21 cellular contexts compared by ENCODE assay signal in the genomic region with DNA sequence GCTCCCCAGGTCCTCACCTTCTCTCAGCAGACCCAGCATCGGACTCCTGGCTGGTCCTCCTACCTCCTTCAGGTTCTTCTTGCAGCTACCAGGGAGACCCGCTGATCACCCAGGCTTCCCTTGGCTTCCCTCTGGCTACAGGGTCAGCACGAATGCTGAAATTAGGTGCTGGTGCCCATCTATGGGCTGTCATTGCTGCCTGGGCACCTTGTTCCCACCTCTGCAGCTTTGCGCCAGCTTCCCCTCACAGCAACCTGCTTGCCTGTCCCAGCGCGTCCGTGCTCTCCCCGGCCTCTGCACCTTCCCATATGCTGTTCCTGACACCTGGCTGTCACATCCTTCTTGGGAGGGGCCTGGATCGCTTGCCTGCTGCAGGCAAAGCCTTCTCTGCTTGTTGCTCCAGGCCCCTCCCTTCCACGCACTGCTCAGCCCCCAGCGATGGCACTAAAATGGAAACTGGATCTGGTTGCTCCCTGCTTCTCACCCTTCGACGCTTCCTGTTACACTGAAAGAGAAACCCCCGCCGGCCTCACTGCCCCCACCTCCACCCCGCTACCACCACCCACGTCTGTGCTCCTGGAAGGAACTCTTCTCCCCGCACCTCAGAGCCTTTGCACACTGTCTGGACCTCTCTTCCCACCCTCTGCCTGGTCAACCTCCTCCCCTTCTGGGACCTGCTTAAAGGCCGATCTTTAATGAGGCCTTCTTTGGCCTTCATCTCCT. TPM values are rescaled to one million over a fixed set of nuclear protein-coding genes. Genes with fewer than 3 reads are reported as not detected.
DNase-seq lines count a peak whose midpoint lies in the region; TF ChIP-seq lines count a peak whose summit lies in the region.
"Had no signal": no experiment of that assay in that cellular context is flagged by ENCODE, and none has a peak within 500 bp of the region (broad histone marks: within the 10 kb centered on the region; RNA-seq: fewer than 3 reads in every experiment).

No MANE protein-coding gene starts in this region.

- H3K27ac Mint-ChIP-seq in T-helper 1 cell treated with Interleukin-12 subunit alpha and Interleukin-12 subunit beta and Interleukin-4 antibody, amounts not matched to agents 30 μg/mL and 1 μg/mL, for 36 hours = peak overlapping the region; percentile 23
- H3K27ac Mint-ChIP-seq: activated CD4-positive, alpha-beta T cell treated with anti-CD3 and anti-CD28 coated beads, Interleukin-2, amount 10 ng/mL, durations not matched to agents 7 days and 5 days; activated naive CD4-positive, alpha-beta T cell treated with anti-CD3 and anti-CD28 coated beads for 36 hours; activated T-cell treated with anti-CD3 and anti-CD28 coated beads, Interleukin-2, amount 50 U/mL, for 24 hours; GM23338 had no signal

- no peak overlapping the region for H3K4me3 ChIP-seq in GM12865 (ENCODE audit: low read depth, low read length)
- H3K4me3 ChIP-seq: A549, GM23338, uterus had no signal

- DNase-seq in NCI-H2107 treated with DMSO at 0.1 percent for 48 hours (lab: John Stamatoyannopoulos, UW; ENCODE audit: unreplicated experiment) (peak; percentile 27), NCI-H2107 (lab: John Stamatoyannopoulos, UW) (no peak), GM12865 (ENCODE audit: low read depth) (peak; percentile 58), mesenteric fat pad (ENCODE audit: low spot score) (peak; percentile 82), GF-D8 (lab: John Stamatoyannopoulos, UW) (no peak), Kasumi-1 (lab: John Stamatoyannopoulos, UW) (no peak), KG1 (lab: John Stamatoyannopoulos, UW) (no peak)
- DNase-seq: activated CD4-positive, alpha-beta T cell treated with anti-CD3 and anti-CD28 coated beads, Interleukin-2, amount 10 ng/mL, durations not matched to agents 7 days and 5 days; activated naive CD4-positive, alpha-beta T cell treated with anti-CD3 and anti-CD28 coated beads for 36 hours; activated T-cell treated with anti-CD3 and anti-CD28 coated beads, Interleukin-2, amount 50 U/mL, for 24 hours; occipital lobe; OCI-M1; stimulated activated CD8-positive, alpha-beta memory T cell treated with anti-CD3 and anti-CD28 coated beads, Interleukin-4, amount 100 ng/mL, for 48 hours; substantia nigra; uterus had no signal

- H3K36me3 Mint-ChIP-seq in T-helper 1 cell treated with Interleukin-12 subunit alpha and Interleukin-12 subunit beta and Interleukin-4 antibody, amounts not matched to agents 30 μg/mL and 1 μg/mL, for 36 hours (ENCODE audit: low read depth) = no peaks in the 10 kb centered on the region

- H3K27me3 Mint-ChIP-seq in T-helper 1 cell treated with Interleukin-12 subunit alpha and Interleukin-12 subunit beta and Interleukin-4 antibody, amounts not matched to agents 30 μg/mL and 1 μg/mL, for 36 hours (ENCODE audit: low read depth) = peaks cover 6% of the 10 kb centered on the region
- H3K27me3 Mint-ChIP-seq: activated CD4-positive, alpha-beta T cell treated with anti-CD3 and anti-CD28 coated beads, Interleukin-2, amount 10 ng/mL, durations not matched to agents 7 days and 5 days had no signal

- no peak overlapping the region for H3K4me3 Mint-ChIP-seq in T-helper 1 cell treated with Interleukin-12 subunit alpha and Interleukin-12 subunit beta and Interleukin-4 antibody, amounts not matched to agents 30 μg/mL and 1 μg/mL, for 36 hours
- H3K4me3 Mint-ChIP-seq: activated CD4-positive, alpha-beta T cell treated with anti-CD3 and anti-CD28 coated beads, Interleukin-2, amount 10 ng/mL, durations not matched to agents 7 days and 5 days; activated naive CD4-positive, alpha-beta T cell treated with anti-CD3 and anti-CD28 coated beads for 36 hours; activated T-cell treated with anti-CD3 and anti-CD28 coated beads, Interleukin-2, amount 50 U/mL, for 24 hours; GM23338 had no signal

- no peak for TF ChIP-seq CTCF in GM12865 (IDR thresholded peaks at IDR 0.05; ENCODE audit: insufficient read depth, low read depth, low read length, missing control alignments)

- no peaks in the 10 kb centered on the region for H3K9me3 Mint-ChIP-seq in T-helper 1 cell treated with Interleukin-12 subunit alpha and Interleukin-12 subunit beta and Interleukin-4 antibody, amounts not matched to agents 30 μg/mL and 1 μg/mL, for 36 hours
- H3K9me3 Mint-ChIP-seq: activated CD4-positive, alpha-beta T cell treated with anti-CD3 and anti-CD28 coated beads, Interleukin-2, amount 10 ng/mL, durations not matched to agents 7 days and 5 days; activated naive CD4-positive, alpha-beta T cell treated with anti-CD3 and anti-CD28 coated beads for 36 hours; activated T-cell treated with anti-CD3 and anti-CD28 coated beads, Interleukin-2, amount 50 U/mL, for 24 hours had no signal

- H3K4me1 Mint-ChIP-seq in T-helper 1 cell treated with Interleukin-12 subunit alpha and Interleukin-12 subunit beta and Interleukin-4 antibody, amounts not matched to agents 30 μg/mL and 1 μg/mL, for 36 hours (ENCODE audit: low read depth) = peaks cover 11% of the 10 kb centered on the region
- H3K4me1 Mint-ChIP-seq: GM23338 had no signal

RNA-seq across cellular contexts. Expression of gene C4orf50, which starts 22.2 kb away (rescaled TPM):
- total RNA-seq in mesenteric fat pad = not detected
- total RNA-seq: activated naive CD4-positive, alpha-beta T cell treated with anti-CD3 and anti-CD28 coated beads for 36 hours; fibroblast of villous mesenchyme; LHCN-M2; renal cortical epithelial cell had no signal

Comparison
In these comparisons a context has a peak if more than half of its experiments do, and no peak if none do; other contexts are left out.
1. DNase-seq: peak in NCI-H2107 treated with DMSO at 0.1 percent for 48 hours (single experiment), GM12865 (single experiment) and mesenteric fat pad (single experiment); none in NCI-H2107 (single experiment), GF-D8 (single experiment), Kasumi-1 (0 of 2) and KG1 (single experiment).